35 cellular contexts compared by ENCODE assay signal in the genomic region with DNA sequence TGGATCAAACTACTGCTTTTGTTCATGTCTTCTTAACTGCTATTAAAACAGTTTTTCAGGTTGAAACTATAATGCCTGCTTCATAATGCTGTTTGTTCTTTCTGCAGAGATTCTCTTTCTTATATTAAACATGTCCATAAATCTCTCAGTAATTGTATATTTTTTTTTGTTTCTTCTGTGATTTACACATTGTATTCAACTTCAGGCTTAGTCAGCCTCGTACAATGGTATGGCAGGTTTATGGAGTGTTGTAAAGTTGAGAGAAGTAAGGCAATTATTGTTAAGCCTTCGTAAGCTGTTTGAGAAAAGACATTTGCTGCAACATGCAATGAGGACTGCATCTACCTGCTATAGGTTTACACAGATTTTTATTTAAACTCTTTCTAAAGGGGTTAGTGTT.
"Had no signal": no experiment of that assay in that cellular context is flagged by ENCODE, and none has a peak within 500 bp of the region (broad histone marks: within the 10 kb centered on the region; RNA-seq: fewer than 3 reads in every experiment).

No MANE protein-coding gene starts in this region.

- H3K9me3 ChIP-seq: adrenal gland, body of pancreas, SJSA1 had no signal

- ATAC-seq: activated naive CD4-positive, alpha-beta T cell treated with anti-CD3 and anti-CD28 coated beads, Interleukin-2, amount 50 U/mL, for 72 hours; activated T-cell treated with anti-CD3 and anti-CD28 coated beads, Interleukin-2, amount 50 U/mL, for 4 hours; body of pancreas; PC-3; SK-N-SH treated with all-trans-retinoic acid at 6 μM for 48 hours; T-cell; T-helper 17 cell had no signal

- H3K36me3 ChIP-seq: adrenal gland, breast epithelium, Peyer's patch, SJSA1 had no signal

- H3K9ac ChIP-seq: KMS-11 had no signal

- H3K27me3 ChIP-seq: adrenal gland, body of pancreas, breast epithelium, Peyer's patch, SJSA1 had no signal

- H3K4me1 ChIP-seq: adrenal gland, body of pancreas, breast epithelium, Peyer's patch, SJSA1 had no signal

- H3K27ac ChIP-seq: adrenal gland, body of pancreas, breast epithelium, KMS-11, Peyer's patch, SJSA1, VCaP had no signal

- H3K4me2 ChIP-seq: KMS-11 had no signal

- H3K4me3 ChIP-seq: adrenal gland, body of pancreas, breast epithelium, Peyer's patch, SJSA1 had no signal

- DNase-seq: activated B cell treated with CpG ODN at 0.5 μM for 24 hours; activated CD4-positive, alpha-beta memory T cell treated with anti-CD3 and anti-CD28 coated beads for 36 hours; activated CD4-positive, alpha-beta T cell treated with anti-CD3 and anti-CD28 coated beads for 4 hours; activated CD4-positive, alpha-beta T cell treated with anti-CD3 and anti-CD28 coated beads, Interleukin-2, amount 50 U/mL, for 1 hour; activated CD4-positive, CD25-positive, alpha-beta regulatory T cell treated with anti-CD3 and anti-CD28 coated beads, Interleukin-2, amount 50 U/mL, for 72 hours; activated CD8-positive, alpha-beta memory T cell treated with anti-CD3 and anti-CD28 coated beads, Interleukin-2, amount 50 U/mL, for 4 hours; activated gamma-delta T cell treated with Interleukin-2 at 50 U/mL for 16 hours; activated naive CD4-positive, alpha-beta T cell treated with anti-CD3 and anti-CD28 coated beads for 36 hours; activated T-cell treated with anti-CD3 and anti-CD28 coated beads for 4 hours; activated T-cell treated with anti-CD3 and anti-CD28 coated beads, Interleukin-2, amount 50 U/mL, for 4 hours; adrenal gland; body of pancreas; MM.1S; MV-4-11; NCI-H1092; NCI-H1436 treated with DMSO at 0.1 percent for 48 hours; NCI-H1694 treated with DMSO at 0.1 percent for 48 hours; NCI-H2029 treated with DMSO at 0.1 percent for 48 hours; NCI-H2107; NCI-H345; NCI-H510A treated with DMSO at 0.1 percent for 48 hours; NCI-H526 treated with DMSO at 0.1 percent for 48 hours; NCI-H774; PC-3; Peyer's patch; RPMI8226; SHP77 treated with DMSO at 0.1 percent for 48 hours; T-cell; T-helper 17 cell had no signal
